8 cellular contexts compared by ENCODE assay signal in genomic region chr14:67285876-67286452, GRCh38. TPM values are rescaled to one million over a fixed set of nuclear protein-coding genes. Genes with fewer than 3 reads are reported as not detected.
DNase-seq lines count a peak whose midpoint lies in the region; TF ChIP-seq lines count a peak whose summit lies in the region.

No MANE protein-coding gene starts in this region.

- H3K4me2 ChIP-seq in parathyroid adenoma (ENCODE audit: low read length) = no peak overlapping the region

- POLR2A ChIA-PET in HEK293T (lab: Yijun Ruan, JAX) = no interaction called here

- H3K9me3 ChIP-seq in parathyroid adenoma (ENCODE audit: control insufficient read depth, low read length) = no peaks in the 10 kb centered on the region
- H3K9me3 ChIP-seq in stomach = no peaks in the 10 kb centered on the region

- no peak overlapping the region for H3K4me3 Mint-ChIP-seq in activated T-helper 2 cell treated with anti-CD3 and anti-CD28 coated beads, Interferon-gamma antibody, Interleukin-2, Interleukin-4, amounts not matched to agents 10 μg/mL and 5 μg/mL and 100 μg/mL, durations not matched to agents 14 hours and 24 hours and 36 hours (ENCODE audit: low read depth)

- H3K4me1 Mint-ChIP-seq in activated T-helper 2 cell treated with anti-CD3 and anti-CD28 coated beads, Interferon-gamma antibody, Interleukin-2, Interleukin-4, amounts not matched to agents 10 μg/mL and 5 μg/mL and 100 μg/mL, durations not matched to agents 14 hours and 24 hours and 36 hours (ENCODE audit: low read depth) = peaks cover 4% of the 10 kb centered on the region

- H3K4me1 ChIP-seq in parathyroid adenoma (no peaks in the 10 kb centered on the region), stomach (peaks cover 0 to 20% (median 6%) of the 10 kb centered on the region in 4 donors)

- TF ChIP-seq CTCF in epithelial cell of proximal tubule (conservative IDR thresholded peaks at IDR 0.05; ENCODE audit: low read depth, low read length) = peak; percentile 52
- TF ChIP-seq CTCF in parathyroid adenoma (IDR thresholded peaks at IDR 0.05) = peak; percentile 72
- peak in 3 of 7 experiments; percentile 45 to 62 (median 53) for TF ChIP-seq CTCF in stomach (IDR thresholded peaks at IDR 0.05)

- H3K4me3 ChIP-seq in epithelial cell of proximal tubule (ENCODE audit: low read depth, low read length) = no peak overlapping the region
- no peak overlapping the region for H3K4me3 ChIP-seq in parathyroid adenoma (ENCODE audit: low read depth, low read length)
- no peak overlapping the region for H3K4me3 ChIP-seq in stomach

- no peak overlapping the region for H3K27ac ChIP-seq in parathyroid adenoma
- H3K27ac ChIP-seq in stomach = no peak overlapping the region

- H3K36me3 Mint-ChIP-seq in activated T-helper 2 cell treated with anti-CD3 and anti-CD28 coated beads, Interferon-gamma antibody, Interleukin-2, Interleukin-4, amounts not matched to agents 10 μg/mL and 5 μg/mL and 100 μg/mL, durations not matched to agents 14 hours and 24 hours and 36 hours (ENCODE audit: low read depth) = no peaks in the 10 kb centered on the region

- DNase-seq in CD1c-positive myeloid dendritic cell (ENCODE audit: extremely low spot score) = peak; percentile 63
- DNase-seq in HEK293T (ENCODE audit: extremely low spot score) = peak; percentile 9
- peak; percentile 66 for DNase-seq in OCI-M1 (lab: John Stamatoyannopoulos, UW)
- no peak for DNase-seq in epithelial cell of proximal tubule (ENCODE audit: low read depth)
- DNase-seq in stomach = no peak
- no peak for DNase-seq in activated T-helper 2 cell treated with anti-CD3 and anti-CD28 coated beads, Interferon-gamma antibody, Interleukin-2, Interleukin-4, amounts not matched to agents 10 μg/mL and 5 μg/mL and 100 μg/mL, durations not matched to agents 14 hours and 24 hours and 36 hours (ENCODE audit: low spot score)
- DNase-seq in activated CD4-positive, alpha-beta T cell treated with anti-CD3 and anti-CD28 coated beads, Interleukin-2, amount 50 U/mL, for 4 hours = no peak

- no peak overlapping the region for H3K27ac Mint-ChIP-seq in activated T-helper 2 cell treated with anti-CD3 and anti-CD28 coated beads, Interferon-gamma antibody, Interleukin-2, Interleukin-4, amounts not matched to agents 10 μg/mL and 5 μg/mL and 100 μg/mL, durations not matched to agents 14 hours and 24 hours and 36 hours

- WGBS in stomach, 5 donors = 25 to 36% (median 35%) methylated on average over 2 of the region's 2 CpGs

- TF ChIP-seq EP300 in stomach (IDR thresholded peaks at IDR 0.05) = no peak

- no peaks in the 10 kb centered on the region for H3K27me3 Mint-ChIP-seq in activated T-helper 2 cell treated with anti-CD3 and anti-CD28 coated beads, Interferon-gamma antibody, Interleukin-2, Interleukin-4, amounts not matched to agents 10 μg/mL and 5 μg/mL and 100 μg/mL, durations not matched to agents 14 hours and 24 hours and 36 hours (ENCODE audit: low read depth)

- intact Hi-C loops in stomach (cut with DNase I; ENCODE audit: low total_unique reads) = loop anchor here (5.0 kb wide), 1 partner anchor 119 kb away; no protein-coding TSS in a partner anchor
- intact Hi-C loops in activated T-helper 2 cell treated with anti-CD3 and anti-CD28 coated beads, Interferon-gamma antibody, Interleukin-2, Interleukin-4, amounts not matched to agents 10 μg/mL and 5 μg/mL and 100 μg/mL, durations not matched to agents 14 hours and 24 hours and 36 hours (cut with micrococcal nuclease) = loop anchor here (1.0 kb wide), 1 partner anchor 120 kb away; no protein-coding TSS in a partner anchor

- no peaks in the 10 kb centered on the region for H3K9me3 Mint-ChIP-seq in activated T-helper 2 cell treated with anti-CD3 and anti-CD28 coated beads, Interferon-gamma antibody, Interleukin-2, Interleukin-4, amounts not matched to agents 10 μg/mL and 5 μg/mL and 100 μg/mL, durations not matched to agents 14 hours and 24 hours and 36 hours

- CTCF ChIA-PET in HEK293T (lab: Yijun Ruan, JAX) = interaction anchor here (0.5 to 3.5 kb wide), 14 partner anchors 9 to 661 kb away, joined by 3 to 26 read pairs (median 4); no protein-coding TSS in a partner anchor

- no peaks in the 10 kb centered on the region for H3K36me3 ChIP-seq in parathyroid adenoma (ENCODE audit: control insufficient read depth, insufficient read depth, low read length)
- H3K36me3 ChIP-seq in stomach = no peaks in the 10 kb centered on the region

- H3K27me3 ChIP-seq in parathyroid adenoma (ENCODE audit: control insufficient read depth, insufficient read depth, low read length) = no peaks in the 10 kb centered on the region
- H3K27me3 ChIP-seq in stomach = no peaks in the 10 kb centered on the region

- H2AFZ ChIP-seq in parathyroid adenoma = no peak overlapping the region

- no peak for TF ChIP-seq POLR2A in stomach (IDR thresholded peaks at IDR 0.05)

- H3K79me2 ChIP-seq in parathyroid adenoma = peaks cover 3% of the 10 kb centered on the region

- no peak overlapping the region for H3K9ac ChIP-seq in parathyroid adenoma

TF ChIP-seq in HEK293T, 16 proteins besides CTCF, POLR2A, EP300 and RAD21:
- TF ChIP-seq CTBP1 (IDR thresholded peaks at IDR 0.05; ENCODE audit: borderline replicate concordance) (no peak), PKNOX1 (IDR thresholded peaks at IDR 0.05) (no peak), LEF1 (IDR thresholded peaks at IDR 0.05; ENCODE audit: borderline replicate concordance) (no peak), FOXA1 (IDR thresholded peaks at IDR 0.05) (no peak), ELF4 (IDR thresholded peaks at IDR 0.05) (no peak), L3MBTL2 (conservative IDR thresholded peaks at IDR 0.05) (no peak), HDGF (IDR thresholded peaks at IDR 0.05; ENCODE audit: borderline replicate concordance) (no peak), FOXM1 (IDR thresholded peaks at IDR 0.05; ENCODE audit: borderline replicate concordance) (no peak), BHLHE40 (IDR thresholded peaks at IDR 0.05; ENCODE audit: borderline replicate concordance) (no peak), TARDBP (IDR thresholded peaks at IDR 0.05) (no peak), SUZ12 (IDR thresholded peaks at IDR 0.05) (no peak), NFRKB (IDR thresholded peaks at IDR 0.05) (no peak), SP1 (IDR thresholded peaks at IDR 0.05) (no peak), ZNF384 (IDR thresholded peaks at IDR 0.05) (no peak), FOXK2 (IDR thresholded peaks at IDR 0.05) (no peak), ARNT (IDR thresholded peaks at IDR 0.05) (no peak)
TF ChIP-seq in HEK293T: peak in this region for 0.

RNA-seq across cellular contexts. Expression of gene PALS1, which starts 44.7 kb away (rescaled TPM):
- total RNA-seq in epithelial cell of proximal tubule (22.9 and 26.4 TPM in 2 replicates), stomach (10 to 100 TPM in 4 of 5 donors, 1 to 10 TPM in 1; 8.2 to 44.2 (median 26.8) TPM)
- polyA plus RNA-seq in stomach = 1 to 10 TPM; 5.2 to 8.7 (median 8.0) TPM
- 6.7 and 11.2 TPM in 2 replicates for total RNA-seq in activated T-helper 2 cell treated with anti-CD3 and anti-CD28 coated beads, Interferon-gamma antibody, Interleukin-2, Interleukin-4, amounts not matched to agents 10 μg/mL and 5 μg/mL and 100 μg/mL, durations not matched to agents 14 hours and 24 hours and 36 hours

Comparison
In these comparisons a context has a peak if more than half of its experiments do, and no peak if none do; other contexts are left out.
1. DNase-seq: peak in CD1c-positive myeloid dendritic cell (single experiment), HEK293T (single experiment) and OCI-M1 (single experiment); none in epithelial cell of proximal tubule (single experiment), stomach (single experiment), activated T-helper 2 cell treated with anti-CD3 and anti-CD28 coated beads, Interferon-gamma antibody, Interleukin-2, Interleukin-4, amounts not matched to agents 10 μg/mL and 5 μg/mL and 100 μg/mL, durations not matched to agents 14 hours and 24 hours and 36 hours (single experiment) and activated CD4-positive, alpha-beta T cell treated with anti-CD3 and anti-CD28 coated beads, Interleukin-2, amount 50 U/mL, for 4 hours (0 of 2).